16 cellular contexts compared by ENCODE assay signal in the genomic region with DNA sequence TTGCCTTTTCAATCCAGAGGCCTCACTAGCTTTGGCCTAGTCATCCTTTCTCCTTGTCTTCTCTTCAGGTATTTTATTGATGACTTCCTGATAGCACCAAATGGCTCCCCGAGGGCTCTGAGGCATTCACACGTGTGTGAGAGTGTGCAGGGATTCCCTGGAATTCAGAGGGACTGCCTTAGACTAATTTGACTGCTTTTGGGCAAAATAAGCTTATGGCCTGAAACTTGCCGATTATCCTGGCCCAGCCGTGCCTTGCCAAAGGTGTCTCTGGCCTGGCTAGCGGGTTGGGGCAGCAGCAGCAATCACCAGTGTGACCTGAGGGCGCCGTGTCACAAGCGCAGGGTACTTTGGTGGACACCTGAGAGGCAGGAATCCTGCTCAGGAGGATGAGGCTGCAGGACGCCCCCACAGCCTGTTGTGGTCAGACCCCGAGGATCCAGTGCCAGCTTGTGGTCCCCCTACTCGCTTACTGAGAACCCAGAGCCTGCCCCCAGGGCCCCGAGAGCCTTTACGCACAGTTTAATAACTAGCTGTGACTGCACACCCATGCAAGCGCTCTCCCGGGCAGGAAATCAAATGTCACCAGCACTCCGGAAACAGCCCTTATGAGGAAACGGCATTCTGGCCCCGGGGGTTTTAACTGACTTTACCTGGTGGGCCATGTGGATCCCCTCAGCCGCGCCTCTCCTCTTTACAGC.
DNase-seq lines count a peak whose midpoint lies in the region; ATAC-seq and TF ChIP-seq lines count a peak whose summit lies in the region.
"Had no signal": no experiment of that assay in that cellular context is flagged by ENCODE, and none has a peak within 500 bp of the region (broad histone marks: within the 10 kb centered on the region; RNA-seq: fewer than 3 reads in every experiment).

No MANE protein-coding gene starts in this region.

- no peak overlapping the region for H3K18ac ChIP-seq in trophoblast cell (ENCODE audit: low read length)

- H2AFZ ChIP-seq in Loucy (ENCODE audit: low read length) (no peak overlapping the region), trophoblast cell (ENCODE audit: insufficient read depth, low read length, poor library complexity) (no peak overlapping the region)

- H3K4me1 ChIP-seq in Loucy (ENCODE audit: insufficient read depth, low read length, poor library complexity, severe bottlenecking) (peaks cover 46% of the 10 kb centered on the region), trophoblast cell (ENCODE audit: control insufficient read depth in 1 of 2, insufficient read depth in 2 of 2, low read length in 2 of 2) (peaks cover 0 to 5% of the 10 kb centered on the region in 2 experiments), sigmoid colon (peaks cover 0 to 9% (median 9%) of the 10 kb centered on the region in 4 donors), psoas muscle (no peaks in the 10 kb centered on the region)

- no peaks in the 10 kb centered on the region for H3K9me3 ChIP-seq in Loucy (ENCODE audit: insufficient read depth, low read depth, low read length)
- peaks cover 6% of the 10 kb centered on the region for H3K9me3 ChIP-seq in trophoblast cell (ENCODE audit: insufficient read depth, low read depth, low read length)
- H3K9me3 ChIP-seq in sigmoid colon = no peaks in the 10 kb centered on the region
- H3K9me3 ChIP-seq in psoas muscle = no peaks in the 10 kb centered on the region

- no peak overlapping the region for H2AK5ac ChIP-seq in trophoblast cell (ENCODE audit: low read length)

- H2BK5ac ChIP-seq in trophoblast cell (ENCODE audit: low read depth, low read length, poor library complexity) = no peak overlapping the region

- no peak overlapping the region for H3K4ac ChIP-seq in trophoblast cell (ENCODE audit: low read depth, low read length)

- WGBS in trophoblast cell (ENCODE audit: extremely low coverage, insufficient coverage, insufficient read length) = no CpG with 5 or more reads among the region's 20 CpGs
- WGBS in sigmoid colon, 2 donors = 53 to 84% methylated on average over 20 of the region's 20 CpGs
- WGBS in psoas muscle, 3 donors = 48 to 52% (median 51%) methylated on average over 20 of the region's 20 CpGs

- H3K27me3 ChIP-seq in Loucy (ENCODE audit: insufficient read depth, low read length, poor library complexity, severe bottlenecking) (no peaks in the 10 kb centered on the region), trophoblast cell (ENCODE audit: insufficient read depth, low read length) (no peaks in the 10 kb centered on the region), sigmoid colon (peaks cover 0 to 6% (median 0%) of the 10 kb centered on the region in 3 donors), psoas muscle (ENCODE audit: insufficient read depth in 3 of 3, low read length in 2 of 3) (peaks cover 0 to 28% (median 9%) of the 10 kb centered on the region in 3 donors)

- H4K8ac ChIP-seq in trophoblast cell (ENCODE audit: low read depth, low read length) = no peak overlapping the region

- H3K36me3 ChIP-seq in Loucy (ENCODE audit: insufficient read depth, low read length) (no peaks in the 10 kb centered on the region), trophoblast cell (ENCODE audit: control insufficient read depth in 1 of 2, insufficient read depth in 2 of 2, low read length in 2 of 2) (peaks cover 0 to 2% of the 10 kb centered on the region in 2 experiments), sigmoid colon (no peaks in the 10 kb centered on the region), psoas muscle (ENCODE audit: insufficient read depth in 1 of 2, low read depth in 1 of 2) (no peaks in the 10 kb centered on the region)
- H3K36me3 ChIP-seq: brain microvascular endothelial cell had no signal

- H2BK120ac ChIP-seq in trophoblast cell (ENCODE audit: insufficient read depth, low read length, poor library complexity) = no peak overlapping the region

- H3K4me3 ChIP-seq in Loucy (ENCODE audit: low read length, poor library complexity, severe bottlenecking) (peak overlapping the region; percentile 66), trophoblast cell (ENCODE audit: low read depth, low read length) (peak overlapping the region; percentile 11), sigmoid colon (no peak overlapping the region), psoas muscle (no peak overlapping the region)
- H3K4me3 ChIP-seq: K562 had no signal

- no peak overlapping the region for H3K23ac ChIP-seq in trophoblast cell (ENCODE audit: low read length)

- peak overlapping the region; percentile 78 for H3K9ac ChIP-seq in Loucy (ENCODE audit: low read depth, low read length, poor library complexity, severe bottlenecking)
- H3K9ac ChIP-seq in trophoblast cell (ENCODE audit: low read length) = no peak overlapping the region

- H2BK12ac ChIP-seq in trophoblast cell (ENCODE audit: low read length) = no peak overlapping the region

- no peaks in the 10 kb centered on the region for H4K20me1 ChIP-seq in Loucy (ENCODE audit: insufficient read depth, low read length, poor library complexity, severe bottlenecking)

- H3K9me2 ChIP-seq in Loucy (replicated peaks; ENCODE audit: low read depth, low read length) = no peaks in the 10 kb centered on the region

- H3K14ac ChIP-seq in trophoblast cell (ENCODE audit: low read length) = no peak overlapping the region

- H3K9me3 Mint-ChIP-seq in activated T-cell treated with anti-CD3 and anti-CD28 coated beads, Interleukin-2, amount 50 U/mL, for 24 hours = no peaks in the 10 kb centered on the region
- no peaks in the 10 kb centered on the region for H3K9me3 Mint-ChIP-seq in activated naive CD8-positive, alpha-beta T cell treated with anti-CD3 and anti-CD28 coated beads for 36 hours
- H3K9me3 Mint-ChIP-seq: dendritic cell treated with granulocyte-macrophage colony-stimulating factor and Interleukin-4, amounts not matched to agents 40 ng/mL and 50 ng/mL, for 4 days; immature natural killer cell had no signal

- peaks cover 12% of the 10 kb centered on the region for H3K4me1 Mint-ChIP-seq in activated T-cell treated with anti-CD3 and anti-CD28 coated beads, Interleukin-2, amount 50 U/mL, for 24 hours (ENCODE audit: low read depth)
- peaks cover 15% of the 10 kb centered on the region for H3K4me1 Mint-ChIP-seq in activated naive CD8-positive, alpha-beta T cell treated with anti-CD3 and anti-CD28 coated beads for 36 hours

- H4K12ac ChIP-seq in trophoblast cell (ENCODE audit: low read depth, low read length) = no peak overlapping the region

- H3K36me3 Mint-ChIP-seq in activated T-cell treated with anti-CD3 and anti-CD28 coated beads, Interleukin-2, amount 50 U/mL, for 24 hours (ENCODE audit: low read depth) = no peaks in the 10 kb centered on the region
- no peaks in the 10 kb centered on the region for H3K36me3 Mint-ChIP-seq in activated naive CD8-positive, alpha-beta T cell treated with anti-CD3 and anti-CD28 coated beads for 36 hours
- H3K36me3 Mint-ChIP-seq: immature natural killer cell had no signal

- H3K79me1 ChIP-seq in trophoblast cell (ENCODE audit: low read length) = peaks cover 2% of the 10 kb centered on the region

- no peak overlapping the region for H3K27ac Mint-ChIP-seq in activated T-cell treated with anti-CD3 and anti-CD28 coated beads, Interleukin-2, amount 50 U/mL, for 24 hours
- peak overlapping the region; percentile 37 for H3K27ac Mint-ChIP-seq in activated naive CD8-positive, alpha-beta T cell treated with anti-CD3 and anti-CD28 coated beads for 36 hours
- H3K27ac Mint-ChIP-seq: dendritic cell treated with granulocyte-macrophage colony-stimulating factor and Interleukin-4, amounts not matched to agents 40 ng/mL and 50 ng/mL, for 4 days; immature natural killer cell had no signal

- peaks cover 4% of the 10 kb centered on the region; the same call in 1 of the 2 replicates for H3F3A ChIP-seq in Loucy (ENCODE audit: low read depth)

- peak overlapping the region; percentile 83 for H3K4me2 ChIP-seq in Loucy (ENCODE audit: low read depth, low read length, poor library complexity, severe bottlenecking)
- no peak overlapping the region for H3K4me2 ChIP-seq in trophoblast cell (ENCODE audit: low read length)

- ATAC-seq in psoas muscle = no peak
- ATAC-seq: K562 had no signal

- intact Hi-C loops in sigmoid colon (cut with DNase I) = no loop called here
- intact Hi-C loops in psoas muscle (cut with DNase I) = loop anchor here in 1 of 2 donors (5.0 kb wide), 2 partner anchors 48 to 227 kb away; no protein-coding TSS in a partner anchor

- DNase-seq in activated T-cell treated with anti-CD3 and anti-CD28 coated beads, Interleukin-2, amount 50 U/mL, for 24 hours = peak; percentile 44
- DNase-seq in activated T-cell treated with anti-CD3 and anti-CD28 coated beads, Interleukin-2, amount 50 U/mL, for 1 hour = no peak
- DNase-seq in activated naive CD8-positive, alpha-beta T cell treated with anti-CD3 and anti-CD28 coated beads for 36 hours = peak; percentile 27
- DNase-seq in trophoblast cell = no peak
- no peak for DNase-seq in HuH-7 (ENCODE audit: low spot score)
- DNase-seq in sigmoid colon = no peak
- DNase-seq in psoas muscle = no peak
- DNase-seq: brain microvascular endothelial cell, erythroblast, immature natural killer cell, NCI-H1105 treated with DMSO at 0.1 percent for 48 hours, NCI-H82, T-helper 1 cell had no signal

- TF ChIP-seq EP300 in sigmoid colon (IDR thresholded peaks at IDR 0.05) = no peak

- TF ChIP-seq CTCF in Loucy (conservative IDR thresholded peaks at IDR 0.05; ENCODE audit: low read length) (no peak), sigmoid colon (IDR thresholded peaks at IDR 0.05) (no peak), psoas muscle (IDR thresholded peaks at IDR 0.05) (no peak)

- H3K79me2 ChIP-seq in Loucy (ENCODE audit: insufficient read depth, low read length) = peaks cover 12% of the 10 kb centered on the region; the same call in 1 of the 2 replicates
- no peaks in the 10 kb centered on the region for H3K79me2 ChIP-seq in trophoblast cell (ENCODE audit: control insufficient read depth, insufficient read depth, low read length, poor library complexity)

- H3K27me3 Mint-ChIP-seq in activated T-cell treated with anti-CD3 and anti-CD28 coated beads, Interleukin-2, amount 50 U/mL, for 24 hours = peaks cover 2% of the 10 kb centered on the region
- H3K27me3 Mint-ChIP-seq in activated naive CD8-positive, alpha-beta T cell treated with anti-CD3 and anti-CD28 coated beads for 36 hours = no peaks in the 10 kb centered on the region

- H3K27ac ChIP-seq in trophoblast cell (ENCODE audit: low read depth, low read length) = no peak overlapping the region
- no peak overlapping the region for H3K27ac ChIP-seq in sigmoid colon
- H3K27ac ChIP-seq in psoas muscle = no peak overlapping the region
- H3K27ac ChIP-seq: brain microvascular endothelial cell had no signal

- TF ChIP-seq POLR2A in sigmoid colon (IDR thresholded peaks at IDR 0.05) = no peak

- H4K91ac ChIP-seq in trophoblast cell (ENCODE audit: low read depth, low read length) = no peak overlapping the region

- H3K4me3 Mint-ChIP-seq in activated T-cell treated with anti-CD3 and anti-CD28 coated beads, Interleukin-2, amount 50 U/mL, for 24 hours = no peak overlapping the region
- no peak overlapping the region for H3K4me3 Mint-ChIP-seq in activated naive CD8-positive, alpha-beta T cell treated with anti-CD3 and anti-CD28 coated beads for 36 hours
- H3K4me3 Mint-ChIP-seq: dendritic cell treated with granulocyte-macrophage colony-stimulating factor and Interleukin-4, amounts not matched to agents 40 ng/mL and 50 ng/mL, for 4 days; immature natural killer cell had no signal

Comparison
In these comparisons a context has a peak if more than half of its experiments do, and no peak if none do; other contexts are left out.
1. DNase-seq: peak in activated T-cell treated with anti-CD3 and anti-CD28 coated beads, Interleukin-2, amount 50 U/mL, for 24 hours (single experiment) and activated naive CD8-positive, alpha-beta T cell treated with anti-CD3 and anti-CD28 coated beads for 36 hours (single experiment); none in activated T-cell treated with anti-CD3 and anti-CD28 coated beads, Interleukin-2, amount 50 U/mL, for 1 hour (single experiment), trophoblast cell (0 of 2), HuH-7 (single experiment), sigmoid colon (single experiment) and psoas muscle (0 of 2).
2. H3K4me3 ChIP-seq: peak in Loucy (single experiment) and trophoblast cell (single experiment); none in sigmoid colon (0 of 4) and psoas muscle (single experiment).